ENCODE assay signal across 1 cellular context in genomic region chr17:42675984-42676423, GRCh38.
TF ChIP-seq lines count a peak whose summit lies in the region.

No MANE protein-coding gene starts in this region.

TF ChIP-seq in HepG2, 621 proteins besides CTCF, POLR2A, EP300 and RAD21 (continued from another document):
- TF ChIP-seq, protein P1, sequence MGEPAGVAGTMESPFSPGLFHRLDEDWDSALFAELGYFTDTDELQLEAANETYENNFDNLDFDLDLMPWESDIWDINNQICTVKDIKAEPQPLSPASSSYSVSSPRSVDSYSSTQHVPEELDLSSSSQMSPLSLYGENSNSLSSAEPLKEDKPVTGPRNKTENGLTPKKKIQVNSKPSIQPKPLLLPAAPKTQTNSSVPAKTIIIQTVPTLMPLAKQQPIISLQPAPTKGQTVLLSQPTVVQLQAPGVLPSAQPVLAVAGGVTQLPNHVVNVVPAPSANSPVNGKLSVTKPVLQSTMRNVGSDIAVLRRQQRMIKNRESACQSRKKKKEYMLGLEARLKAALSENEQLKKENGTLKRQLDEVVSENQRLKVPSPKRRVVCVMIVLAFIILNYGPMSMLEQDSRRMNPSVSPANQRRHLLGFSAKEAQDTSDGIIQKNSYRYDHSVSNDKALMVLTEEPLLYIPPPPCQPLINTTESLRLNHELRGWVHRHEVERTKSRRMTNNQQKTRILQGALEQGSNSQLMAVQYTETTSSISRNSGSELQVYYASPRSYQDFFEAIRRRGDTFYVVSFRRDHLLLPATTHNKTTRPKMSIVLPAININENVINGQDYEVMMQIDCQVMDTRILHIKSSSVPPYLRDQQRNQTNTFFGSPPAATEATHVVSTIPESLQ (CRISPR knock-in tag; conservative IDR thresholded peaks at IDR 0.05), result peak; percentile 52; the same call in 1 of the 2 replicates
- TF ChIP-seq, protein P2, sequence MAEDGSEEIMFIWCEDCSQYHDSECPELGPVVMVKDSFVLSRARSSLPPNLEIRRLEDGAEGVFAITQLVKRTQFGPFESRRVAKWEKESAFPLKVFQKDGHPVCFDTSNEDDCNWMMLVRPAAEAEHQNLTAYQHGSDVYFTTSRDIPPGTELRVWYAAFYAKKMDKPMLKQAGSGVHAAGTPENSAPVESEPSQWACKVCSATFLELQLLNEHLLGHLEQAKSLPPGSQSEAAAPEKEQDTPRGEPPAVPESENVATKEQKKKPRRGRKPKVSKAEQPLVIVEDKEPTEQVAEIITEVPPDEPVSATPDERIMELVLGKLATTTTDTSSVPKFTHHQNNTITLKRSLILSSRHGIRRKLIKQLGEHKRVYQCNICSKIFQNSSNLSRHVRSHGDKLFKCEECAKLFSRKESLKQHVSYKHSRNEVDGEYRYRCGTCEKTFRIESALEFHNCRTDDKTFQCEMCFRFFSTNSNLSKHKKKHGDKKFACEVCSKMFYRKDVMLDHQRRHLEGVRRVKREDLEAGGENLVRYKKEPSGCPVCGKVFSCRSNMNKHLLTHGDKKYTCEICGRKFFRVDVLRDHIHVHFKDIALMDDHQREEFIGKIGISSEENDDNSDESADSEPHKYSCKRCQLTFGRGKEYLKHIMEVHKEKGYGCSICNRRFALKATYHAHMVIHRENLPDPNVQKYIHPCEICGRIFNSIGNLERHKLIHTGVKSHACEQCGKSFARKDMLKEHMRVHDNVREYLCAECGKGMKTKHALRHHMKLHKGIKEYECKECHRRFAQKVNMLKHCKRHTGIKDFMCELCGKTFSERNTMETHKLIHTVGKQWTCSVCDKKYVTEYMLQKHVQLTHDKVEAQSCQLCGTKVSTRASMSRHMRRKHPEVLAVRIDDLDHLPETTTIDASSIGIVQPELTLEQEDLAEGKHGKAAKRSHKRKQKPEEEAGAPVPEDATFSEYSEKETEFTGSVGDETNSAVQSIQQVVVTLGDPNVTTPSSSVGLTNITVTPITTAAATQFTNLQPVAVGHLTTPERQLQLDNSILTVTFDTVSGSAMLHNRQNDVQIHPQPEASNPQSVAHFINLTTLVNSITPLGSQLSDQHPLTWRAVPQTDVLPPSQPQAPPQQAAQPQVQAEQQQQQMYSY (CRISPR knock-in tag; IDR thresholded peaks at IDR 0.05), result no peak
- TF ChIP-seq ZNF547 (CRISPR knock-in tag; IDR thresholded peaks at IDR 0.05) (no peak; the same call in 1 of the 2 replicates), ZNF720 (CRISPR knock-in tag; IDR thresholded peaks at IDR 0.05) (no peak), ATF7-NPFF (CRISPR knock-in tag; IDR thresholded peaks at IDR 0.05; ENCODE audit: low read depth) (peak; percentile 57; the same call in 1 of the 2 replicates), ZSCAN5A (CRISPR knock-in tag; IDR thresholded peaks at IDR 0.05; ENCODE audit: borderline replicate concordance) (0 out of 2 replicates have a peak, but pooled peaks have one; percentile 11), ZNF12 (CRISPR knock-in tag; IDR thresholded peaks at IDR 0.05) (no peak), SNAPC2 (CRISPR knock-in tag; IDR thresholded peaks at IDR 0.05) (no peak), RXRA (CRISPR knock-in tag; IDR thresholded peaks at IDR 0.05) (no peak)
- TF ChIP-seq, protein P3, sequence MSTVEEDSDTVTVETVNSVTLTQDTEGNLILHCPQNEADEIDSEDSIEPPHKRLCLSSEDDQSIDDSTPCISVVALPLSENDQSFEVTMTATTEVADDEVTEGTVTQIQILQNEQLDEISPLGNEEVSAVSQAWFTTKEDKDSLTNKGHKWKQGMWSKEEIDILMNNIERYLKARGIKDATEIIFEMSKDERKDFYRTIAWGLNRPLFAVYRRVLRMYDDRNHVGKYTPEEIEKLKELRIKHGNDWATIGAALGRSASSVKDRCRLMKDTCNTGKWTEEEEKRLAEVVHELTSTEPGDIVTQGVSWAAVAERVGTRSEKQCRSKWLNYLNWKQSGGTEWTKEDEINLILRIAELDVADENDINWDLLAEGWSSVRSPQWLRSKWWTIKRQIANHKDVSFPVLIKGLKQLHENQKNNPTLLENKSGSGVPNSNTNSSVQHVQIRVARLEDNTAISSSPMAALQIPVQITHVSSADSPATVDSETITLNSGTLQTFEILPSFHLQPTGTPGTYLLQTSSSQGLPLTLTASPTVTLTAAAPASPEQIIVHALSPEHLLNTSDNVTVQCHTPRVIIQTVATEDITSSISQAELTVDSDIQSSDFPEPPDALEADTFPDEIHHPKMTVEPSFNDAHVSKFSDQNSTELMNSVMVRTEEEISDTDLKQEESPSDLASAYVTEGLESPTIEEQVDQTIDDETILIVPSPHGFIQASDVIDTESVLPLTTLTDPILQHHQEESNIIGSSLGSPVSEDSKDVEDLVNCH (CRISPR knock-in tag; IDR thresholded peaks at IDR 0.05), result 0 out of 2 replicates have a peak, but pooled peaks have one; percentile 50
